Comparison of ENCODE assay signal across 7 cellular contexts in genomic region chr6:132045877-132046276, GRCh38.
"Had no signal": no experiment of that assay in that cellular context is flagged by ENCODE, and none has a peak within 500 bp of the region (broad histone marks: within the 10 kb centered on the region; RNA-seq: fewer than 3 reads in every experiment).

No MANE protein-coding gene starts in this region.

- FAIRE-seq: H1, H54, HTR-8/SVneo had no signal

- H3K4me2 ChIP-seq: GM23338 had no signal

- H2AFZ ChIP-seq: GM23338 had no signal

- H3K4me3 ChIP-seq: GM23338 had no signal

- DNase-seq: H9, HCEC 1CT, KBM-7 had no signal

- ATAC-seq: GM23338 had no signal
